23 cellular contexts compared by ENCODE assay signal in genomic region chr13:72113070-72113469, GRCh38.
DNase-seq lines count a peak whose midpoint lies in the region; ATAC-seq, FAIRE-seq and TF ChIP-seq lines count a peak whose summit lies in the region.
"Had no signal": no experiment of that assay in that cellular context is flagged by ENCODE, and none has a peak within 500 bp of the region (broad histone marks: within the 10 kb centered on the region; RNA-seq: fewer than 3 reads in every experiment).

No MANE protein-coding gene starts in this region.

- no peak overlapping the region for H3K9ac ChIP-seq in parathyroid adenoma
- H3K9ac ChIP-seq: KMS-11 had no signal

- no peak for TF ChIP-seq EP300 in stomach (IDR thresholded peaks at IDR 0.05)

- intact Hi-C loops in stomach (cut with DNase I; ENCODE audit: low total_unique reads), result no loop called here

- H3K4me3 ChIP-seq in bronchial epithelial cell (ENCODE audit: low read depth, low read length) (no peak overlapping the region), parathyroid adenoma (ENCODE audit: low read depth, low read length) (no peak overlapping the region), stomach (no peak overlapping the region)
- H3K4me3 ChIP-seq: GM23338 had no signal

- H2AFZ ChIP-seq in parathyroid adenoma, result no peak overlapping the region
- H2AFZ ChIP-seq: GM23338 had no signal

- H3K27ac ChIP-seq in parathyroid adenoma (peak overlapping the region; percentile 5), stomach (no peak overlapping the region)
- H3K27ac ChIP-seq: HL-60, KMS-11 had no signal

- FAIRE-seq in bronchial epithelial cell (lab: Jason Lieb, UNC) (no peak), GM19239 (lab: Jason Lieb, UNC) (no peak)
- FAIRE-seq: A204.1, G401.6, GM12892, GM18507 had no signal

- no peaks in the 10 kb centered on the region for H3K9me3 ChIP-seq in parathyroid adenoma (ENCODE audit: control insufficient read depth, low read length)
- H3K9me3 ChIP-seq in stomach, result no peaks in the 10 kb centered on the region
- H3K9me3 ChIP-seq: BE2C had no signal

- TF ChIP-seq CTCF in bronchial epithelial cell (IDR thresholded peaks at IDR 0.05; ENCODE audit: insufficient read depth, low read length, severe bottlenecking) (no peak), parathyroid adenoma (IDR thresholded peaks at IDR 0.05) (no peak), stomach (IDR thresholded peaks at IDR 0.05) (no peak)

- H3K4me2 ChIP-seq in parathyroid adenoma (ENCODE audit: low read length), result no peak overlapping the region
- H3K4me2 ChIP-seq: GM23338, KMS-11 had no signal

- H3K79me2 ChIP-seq in parathyroid adenoma, result no peaks in the 10 kb centered on the region

- WGBS in stomach, 5 donors, result 79 to 100% (median 85%) methylated on average over 1 of the region's 1 CpG

- ATAC-seq in GM18868 (IDR thresholded peaks at IDR 0.05; ENCODE audit: unreplicated experiment) (peak; percentile 54), GM18867 (IDR thresholded peaks at IDR 0.05; ENCODE audit: unreplicated experiment) (no peak)
- ATAC-seq: GM23338 had no signal

- TF ChIP-seq POLR2A in stomach (IDR thresholded peaks at IDR 0.05), result no peak

- H3K36me3 ChIP-seq in bronchial epithelial cell (ENCODE audit: control insufficient read depth, insufficient read depth, low read length) (no peaks in the 10 kb centered on the region), parathyroid adenoma (ENCODE audit: control insufficient read depth, insufficient read depth, low read length) (no peaks in the 10 kb centered on the region), stomach (no peaks in the 10 kb centered on the region)
- H3K36me3 ChIP-seq: BE2C had no signal

- H3K27me3 ChIP-seq in bronchial epithelial cell (ENCODE audit: control insufficient read depth, insufficient read depth, low read length), result no peaks in the 10 kb centered on the region
- H3K27me3 ChIP-seq in parathyroid adenoma (ENCODE audit: control insufficient read depth, insufficient read depth, low read length), result no peaks in the 10 kb centered on the region
- no peaks in the 10 kb centered on the region for H3K27me3 ChIP-seq in stomach
- H3K27me3 ChIP-seq: BE2C had no signal

- H3K4me1 ChIP-seq in parathyroid adenoma, result peaks cover 9% of the 10 kb centered on the region
- H3K4me1 ChIP-seq in stomach, result no peaks in the 10 kb centered on the region
- H3K4me1 ChIP-seq: BE2C had no signal

- DNase-seq in ELR (ENCODE audit: low read depth), result peak; percentile 55
- DNase-seq in bronchial epithelial cell (ENCODE audit: low read depth), result peak; percentile 25
- DNase-seq in stomach, result no peak
- DNase-seq in GM19239 (ENCODE audit: insufficient read length, low spot score), result no peak
- DNase-seq: ACHN; BE2C; C1 segment of cervical spinal cord; CD4-positive, CD25-positive, alpha-beta regulatory T cell; CD8-positive, alpha-beta memory T cell; DMS53; DND-41; EL; HCEC 1CT had no signal

Comparison
In these comparisons a context has a peak if more than half of its experiments do, and no peak if none do; other contexts are left out.
1. DNase-seq: peak in ELR (single experiment) and bronchial epithelial cell (single experiment); none in stomach (single experiment) and GM19239 (single experiment).